ENCODE assay signal across 26 cellular contexts in genomic region chr1:46172321-46172720, GRCh38. TPM values are rescaled to one million over a fixed set of nuclear protein-coding genes. Genes with fewer than 3 reads are reported as not detected.
DNase-seq lines count a peak whose midpoint lies in the region; TF ChIP-seq lines count a peak whose summit lies in the region.
"Had no signal": no experiment of that assay in that cellular context is flagged by ENCODE, and none has a peak within 500 bp of the region (broad histone marks: within the 10 kb centered on the region; RNA-seq: fewer than 3 reads in every experiment).

No MANE protein-coding gene starts in this region.

- no peaks in the 10 kb centered on the region for H3K36me3 Mint-ChIP-seq in glutamatergic neuron (ENCODE audit: unreplicated experiment)
- H3K36me3 Mint-ChIP-seq in activated T-helper 2 cell treated with anti-CD3 and anti-CD28 coated beads, Interferon-gamma antibody, Interleukin-2, Interleukin-4, amounts not matched to agents 10 μg/mL and 5 μg/mL and 100 μg/mL, durations not matched to agents 14 hours and 24 hours and 36 hours (ENCODE audit: low read depth): no peaks in the 10 kb centered on the region
- H3K36me3 Mint-ChIP-seq: CD8-positive, alpha-beta T cell; T-cell had no signal

- H3K27ac ChIP-seq in BLaER1 treated with 17β-estradiol and CSF1 and Interleukin-3, amounts not matched to agents 10 nM and 100 nM: peak overlapping the region in 1 of 11 experiments; percentile 47; a peak in 1 of 22 replicates
- H3K27ac ChIP-seq in subcutaneous abdominal adipose tissue (ENCODE audit: low read depth, low read length): peak overlapping the region; percentile 63
- H3K27ac ChIP-seq: SJSA1 had no signal

- peak overlapping the region; percentile 20 for H3K4me3 Mint-ChIP-seq in glutamatergic neuron (ENCODE audit: unreplicated experiment)
- no peak overlapping the region for H3K4me3 Mint-ChIP-seq in activated T-helper 2 cell treated with anti-CD3 and anti-CD28 coated beads, Interferon-gamma antibody, Interleukin-2, Interleukin-4, amounts not matched to agents 10 μg/mL and 5 μg/mL and 100 μg/mL, durations not matched to agents 14 hours and 24 hours and 36 hours (ENCODE audit: low read depth)
- H3K4me3 Mint-ChIP-seq: activated CD8-positive, alpha-beta T cell treated with anti-CD3 and anti-CD28 coated beads, Interleukin-2, amount 10 ng/mL, durations not matched to agents 7 days and 5 days; CD8-positive, alpha-beta T cell; T-cell had no signal

- peaks cover 0 to 6% (median 3%) of the 10 kb centered on the region in 11 experiments; a peak in 13 of 22 replicates for H3K27me3 ChIP-seq in BLaER1 treated with 17β-estradiol and CSF1 and Interleukin-3, amounts not matched to agents 10 nM and 100 nM
- peaks cover 6 to 15% (median 8%) of the 10 kb centered on the region in 5 donors for H3K27me3 ChIP-seq in subcutaneous abdominal adipose tissue (ENCODE audit: control insufficient read depth in 5 of 5, insufficient read depth in 4 of 5, low read length in 5 of 5)
- H3K27me3 ChIP-seq: MG63, Peyer's patch, SJSA1 had no signal

- intact Hi-C loops in activated T-helper 2 cell treated with anti-CD3 and anti-CD28 coated beads, Interferon-gamma antibody, Interleukin-2, Interleukin-4, amounts not matched to agents 10 μg/mL and 5 μg/mL and 100 μg/mL, durations not matched to agents 14 hours and 24 hours and 36 hours (cut with micrococcal nuclease): no loop called here

- H3K9me3 Mint-ChIP-seq in glutamatergic neuron (ENCODE audit: unreplicated experiment): peaks cover 2% of the 10 kb centered on the region
- no peaks in the 10 kb centered on the region for H3K9me3 Mint-ChIP-seq in activated T-helper 2 cell treated with anti-CD3 and anti-CD28 coated beads, Interferon-gamma antibody, Interleukin-2, Interleukin-4, amounts not matched to agents 10 μg/mL and 5 μg/mL and 100 μg/mL, durations not matched to agents 14 hours and 24 hours and 36 hours
- H3K9me3 Mint-ChIP-seq: CD8-positive, alpha-beta T cell; T-cell had no signal

- H3K36me3 ChIP-seq in BLaER1 treated with 17β-estradiol and CSF1 and Interleukin-3, amounts not matched to agents 10 nM and 100 nM: no peaks in the 10 kb centered on the region
- no peaks in the 10 kb centered on the region for H3K36me3 ChIP-seq in subcutaneous abdominal adipose tissue (ENCODE audit: control insufficient read depth in 5 of 5, insufficient read depth in 5 of 5, low read length in 5 of 5)
- H3K36me3 ChIP-seq: MG63, Peyer's patch, SJSA1 had no signal

- H3K4me1 ChIP-seq in BLaER1 treated with 17β-estradiol and CSF1 and Interleukin-3, amounts not matched to agents 10 nM and 100 nM: peaks cover 44 to 77% (median 53%) of the 10 kb centered on the region in 10 experiments
- H3K4me1 ChIP-seq in subcutaneous abdominal adipose tissue (ENCODE audit: control insufficient read depth in 5 of 5, insufficient read depth in 5 of 5, low read length in 5 of 5): peaks cover 10 to 76% (median 29%) of the 10 kb centered on the region in 5 donors

- peak overlapping the region; percentile 64 to 97 (median 90); a peak in 21 of 22 replicates for H3K4me2 ChIP-seq in BLaER1 treated with 17β-estradiol and CSF1 and Interleukin-3, amounts not matched to agents 10 nM and 100 nM

- no peak overlapping the region for H3K27ac Mint-ChIP-seq in glutamatergic neuron (ENCODE audit: unreplicated experiment)
- no peak overlapping the region for H3K27ac Mint-ChIP-seq in activated T-helper 2 cell treated with anti-CD3 and anti-CD28 coated beads, Interferon-gamma antibody, Interleukin-2, Interleukin-4, amounts not matched to agents 10 μg/mL and 5 μg/mL and 100 μg/mL, durations not matched to agents 14 hours and 24 hours and 36 hours
- H3K27ac Mint-ChIP-seq: activated CD8-positive, alpha-beta T cell treated with anti-CD3 and anti-CD28 coated beads, Interleukin-2, amount 10 ng/mL, durations not matched to agents 7 days and 5 days; CD8-positive, alpha-beta T cell; progenitor cell of endocrine pancreas; T-cell had no signal

- peaks cover 2% of the 10 kb centered on the region for H3K4me1 Mint-ChIP-seq in glutamatergic neuron (ENCODE audit: low read depth, unreplicated experiment)
- H3K4me1 Mint-ChIP-seq in activated T-helper 2 cell treated with anti-CD3 and anti-CD28 coated beads, Interferon-gamma antibody, Interleukin-2, Interleukin-4, amounts not matched to agents 10 μg/mL and 5 μg/mL and 100 μg/mL, durations not matched to agents 14 hours and 24 hours and 36 hours (ENCODE audit: low read depth): peaks cover 3% of the 10 kb centered on the region

- peak overlapping the region in 1 of 11 experiments; percentile 50; a peak in 1 of 22 replicates for H3K9ac ChIP-seq in BLaER1 treated with 17β-estradiol and CSF1 and Interleukin-3, amounts not matched to agents 10 nM and 100 nM
- H3K9ac ChIP-seq in subcutaneous abdominal adipose tissue (ENCODE audit: low read length in 5 of 5): no peak overlapping the region

- H3K27me3 Mint-ChIP-seq in glutamatergic neuron (ENCODE audit: unreplicated experiment): peaks cover 10% of the 10 kb centered on the region
- peaks cover 27% of the 10 kb centered on the region for H3K27me3 Mint-ChIP-seq in activated T-helper 2 cell treated with anti-CD3 and anti-CD28 coated beads, Interferon-gamma antibody, Interleukin-2, Interleukin-4, amounts not matched to agents 10 μg/mL and 5 μg/mL and 100 μg/mL, durations not matched to agents 14 hours and 24 hours and 36 hours (ENCODE audit: low read depth)

- H3K9me3 ChIP-seq in BLaER1 treated with 17β-estradiol and CSF1 and Interleukin-3, amounts not matched to agents 10 nM and 100 nM (replicated peaks in 1 of 11): no peaks in the 10 kb centered on the region
- H3K9me3 ChIP-seq in subcutaneous abdominal adipose tissue (ENCODE audit: control insufficient read depth in 5 of 5, low read length in 5 of 5): no peaks in the 10 kb centered on the region
- H3K9me3 ChIP-seq: MG63, Peyer's patch, SJSA1 had no signal

- DNase-seq in DMS53 (lab: John Stamatoyannopoulos, UW) (peak; percentile 67), glutamatergic neuron (no peak), NK-92 (lab: John Stamatoyannopoulos, UW; ENCODE audit: unreplicated experiment) (no peak), GM10266 (ENCODE audit: extremely low spot score) (no peak)
- DNase-seq in activated T-helper 2 cell treated with anti-CD3 and anti-CD28 coated beads, Interferon-gamma antibody, Interleukin-2, Interleukin-4, amounts not matched to agents 10 μg/mL and 5 μg/mL and 100 μg/mL, durations not matched to agents 14 hours and 24 hours and 36 hours (ENCODE audit: low spot score): no peak
- DNase-seq: activated CD4-positive, CD25-positive, alpha-beta regulatory T cell treated with anti-CD3 and anti-CD28 coated beads, Interleukin-2, amount 50 U/mL, for 72 hours; activated CD8-positive, alpha-beta T cell treated with anti-CD3 and anti-CD28 coated beads, Interleukin-2, amount 10 ng/mL, durations not matched to agents 7 days and 5 days; activated naive CD4-positive, alpha-beta T cell treated with Interleukin-2 at 50 U/mL for 16 hours; activated T-cell treated with anti-CD3 and anti-CD28 coated beads, Interleukin-2, amount 50 U/mL, for 1 hour; CD8-positive, alpha-beta T cell; GDM1; MG63; NCI-H2107; NK-92 treated with Interleukin-12 subunit alpha and Interleukin-12 subunit beta, amount 100 ng/mL, for 24 hours; stimulated activated CD8-positive, alpha-beta memory T cell treated with anti-CD3 and anti-CD28 coated beads, Interleukin-4, amount 100 ng/mL, for 48 hours; T-cell had no signal

- no peaks in the 10 kb centered on the region for H4K20me1 ChIP-seq in BLaER1 treated with 17β-estradiol and CSF1 and Interleukin-3, amounts not matched to agents 10 nM and 100 nM

- TF ChIP-seq CTCF in glutamatergic neuron (IDR thresholded peaks at IDR 0.05; ENCODE audit: partially characterized antibody, unreplicated experiment) (no peak), GM10266 (IDR thresholded peaks at IDR 0.05; ENCODE audit: control insufficient read depth, insufficient read depth, low read depth, missing control alignments) (no peak)

- no peak overlapping the region for H3K4me3 ChIP-seq in BLaER1 treated with 17β-estradiol and CSF1 and Interleukin-3, amounts not matched to agents 10 nM and 100 nM
- no peak overlapping the region for H3K4me3 ChIP-seq in subcutaneous abdominal adipose tissue (ENCODE audit: low read depth in 1 of 5, low read length in 5 of 5)
- H3K4me3 ChIP-seq: K562, MG63, Peyer's patch, SJSA1 had no signal

RNA-seq across cellular contexts. Expression of gene TSPAN1, which starts 2.6 kb away (rescaled TPM):
- total RNA-seq in glutamatergic neuron (ENCODE audit: unreplicated experiment): 2.3 TPM
- total RNA-seq in activated T-helper 2 cell treated with anti-CD3 and anti-CD28 coated beads, Interferon-gamma antibody, Interleukin-2, Interleukin-4, amounts not matched to agents 10 μg/mL and 5 μg/mL and 100 μg/mL, durations not matched to agents 14 hours and 24 hours and 36 hours: 0.46 TPM in 1 of 2 replicates, not detected in the other
- total RNA-seq: activated CD8-positive, alpha-beta T cell treated with anti-CD3 and anti-CD28 coated beads, Interleukin-2, amount 10 ng/mL, durations not matched to agents 7 days and 5 days; CD8-positive, alpha-beta T cell; SJSA1 had no signal

RNA-seq across cellular contexts. Expression of gene P3R3URF, which starts 4.0 kb away (rescaled TPM):
- not detected for total RNA-seq in glutamatergic neuron (ENCODE audit: unreplicated experiment)
- total RNA-seq in activated T-helper 2 cell treated with anti-CD3 and anti-CD28 coated beads, Interferon-gamma antibody, Interleukin-2, Interleukin-4, amounts not matched to agents 10 μg/mL and 5 μg/mL and 100 μg/mL, durations not matched to agents 14 hours and 24 hours and 36 hours: not detected in 2 replicates
- total RNA-seq: activated CD8-positive, alpha-beta T cell treated with anti-CD3 and anti-CD28 coated beads, Interleukin-2, amount 10 ng/mL, durations not matched to agents 7 days and 5 days; CD8-positive, alpha-beta T cell; esophagus mucosa; frontal cortex; HT-29; K562; lower leg skin; Peyer's patch; progenitor cell of endocrine pancreas; SJSA1; T-cell had no signal

RNA-seq across cellular contexts. Expression of gene POMGNT1, which starts 25.9 kb away (rescaled TPM):
- 70.2 TPM for total RNA-seq in glutamatergic neuron (ENCODE audit: unreplicated experiment)
- total RNA-seq in activated T-helper 2 cell treated with anti-CD3 and anti-CD28 coated beads, Interferon-gamma antibody, Interleukin-2, Interleukin-4, amounts not matched to agents 10 μg/mL and 5 μg/mL and 100 μg/mL, durations not matched to agents 14 hours and 24 hours and 36 hours: 67.0 and 67.8 TPM in 2 replicates

RNA-seq across cellular contexts. Expression of gene LURAP1, which starts 30.8 kb away (rescaled TPM):
- 0.29 TPM for total RNA-seq in glutamatergic neuron (ENCODE audit: unreplicated experiment)
- total RNA-seq in activated T-helper 2 cell treated with anti-CD3 and anti-CD28 coated beads, Interferon-gamma antibody, Interleukin-2, Interleukin-4, amounts not matched to agents 10 μg/mL and 5 μg/mL and 100 μg/mL, durations not matched to agents 14 hours and 24 hours and 36 hours: 0.18 TPM in 1 of 2 replicates, not detected in the other
- total RNA-seq: activated CD8-positive, alpha-beta T cell treated with anti-CD3 and anti-CD28 coated beads, Interleukin-2, amount 10 ng/mL, durations not matched to agents 7 days and 5 days; CD8-positive, alpha-beta T cell; HT-29 had no signal

RNA-seq across cellular contexts. Expression of gene PIK3R3, which starts 39.9 kb away (rescaled TPM):
- total RNA-seq in glutamatergic neuron (ENCODE audit: unreplicated experiment): 156 TPM
- total RNA-seq in activated T-helper 2 cell treated with anti-CD3 and anti-CD28 coated beads, Interferon-gamma antibody, Interleukin-2, Interleukin-4, amounts not matched to agents 10 μg/mL and 5 μg/mL and 100 μg/mL, durations not matched to agents 14 hours and 24 hours and 36 hours: 2.8 and 3.3 TPM in 2 replicates
